In genomic region chr20:48831702-48832422, GRCh38 we compare ENCODE assay signal across 8 cellular contexts. TPM values are rescaled to one million over a fixed set of nuclear protein-coding genes. Genes with fewer than 3 reads are reported as not detected.
DNase-seq lines count a peak whose midpoint lies in the region; ATAC-seq, FAIRE-seq and TF ChIP-seq lines count a peak whose summit lies in the region.

No MANE protein-coding gene starts in this region.

- TF ChIP-seq CTCF in dorsolateral prefrontal cortex (IDR thresholded peaks at IDR 0.05 in 54 of 56, conservative IDR thresholded peaks at IDR 0.05 in 2 of 56; ENCODE audit: low read depth in 1 of 56, partially characterized antibody in 56 of 56), result no peak

- H3K27ac ChIP-seq in dorsolateral prefrontal cortex, result peak overlapping the region in 58 of 59 donors; percentile 29 to 89 (median 76)

- DNase-seq in C1 segment of cervical spinal cord (lab: John Stamatoyannopoulos, UW) (peak in 8 of 14 donors; percentile 15 to 79 (median 32)), NCI-H2171 treated with DMSO at 0.1 percent for 48 hours (lab: John Stamatoyannopoulos, UW) (peak; percentile 68), dorsolateral prefrontal cortex (peak in 4 of 10 donors; percentile 38 to 68 (median 46)), occipital lobe (lab: John Stamatoyannopoulos, UW) (peak; percentile 34), frontal cortex (ENCODE audit: low spot score in 2 of 2) (no peak)

- FAIRE-seq in frontal cortex (lab: Jason Lieb, UNC), result no peak

- ATAC-seq in GM21367 (IDR thresholded peaks at IDR 0.05; ENCODE audit: unreplicated experiment), result no peak
- no peak for ATAC-seq in GM18909 (IDR thresholded peaks at IDR 0.05; ENCODE audit: poor library complexity, unreplicated experiment)
- no peak for ATAC-seq in HG02642 (IDR thresholded peaks at IDR 0.05; ENCODE audit: poor library complexity, unreplicated experiment)

- intact Hi-C loops in dorsolateral prefrontal cortex (cut with DNase I), result loop anchor here in 1 of 2 donors (5.0 kb wide), 1 partner anchor 60 kb away; no protein-coding TSS in a partner anchor

- H3K4me3 ChIP-seq in dorsolateral prefrontal cortex, result peak overlapping the region in 2 of 59 donors; percentile 5 to 6

- no peaks in the 10 kb centered on the region for H3K27me3 ChIP-seq in dorsolateral prefrontal cortex

RNA-seq across cellular contexts. Expression of gene PREX1, which starts 4.1 kb away (rescaled TPM):
- total RNA-seq in dorsolateral prefrontal cortex (100 to 1,000 TPM in 76 of 120 experiments, 10 to 100 TPM in 44; 59.8 to 448 (median 117) TPM), occipital lobe (21.1 TPM), frontal cortex (18.8 TPM)

Comparison
In these comparisons a context has a peak if more than half of its experiments do, and no peak if none do; other contexts are left out.
1. DNase-seq: peak in C1 segment of cervical spinal cord (8 of 14), NCI-H2171 treated with DMSO at 0.1 percent for 48 hours (single experiment) and occipital lobe (single experiment); none in frontal cortex (0 of 2).